ENCODE assay signal across 14 cellular contexts in the genomic region with DNA sequence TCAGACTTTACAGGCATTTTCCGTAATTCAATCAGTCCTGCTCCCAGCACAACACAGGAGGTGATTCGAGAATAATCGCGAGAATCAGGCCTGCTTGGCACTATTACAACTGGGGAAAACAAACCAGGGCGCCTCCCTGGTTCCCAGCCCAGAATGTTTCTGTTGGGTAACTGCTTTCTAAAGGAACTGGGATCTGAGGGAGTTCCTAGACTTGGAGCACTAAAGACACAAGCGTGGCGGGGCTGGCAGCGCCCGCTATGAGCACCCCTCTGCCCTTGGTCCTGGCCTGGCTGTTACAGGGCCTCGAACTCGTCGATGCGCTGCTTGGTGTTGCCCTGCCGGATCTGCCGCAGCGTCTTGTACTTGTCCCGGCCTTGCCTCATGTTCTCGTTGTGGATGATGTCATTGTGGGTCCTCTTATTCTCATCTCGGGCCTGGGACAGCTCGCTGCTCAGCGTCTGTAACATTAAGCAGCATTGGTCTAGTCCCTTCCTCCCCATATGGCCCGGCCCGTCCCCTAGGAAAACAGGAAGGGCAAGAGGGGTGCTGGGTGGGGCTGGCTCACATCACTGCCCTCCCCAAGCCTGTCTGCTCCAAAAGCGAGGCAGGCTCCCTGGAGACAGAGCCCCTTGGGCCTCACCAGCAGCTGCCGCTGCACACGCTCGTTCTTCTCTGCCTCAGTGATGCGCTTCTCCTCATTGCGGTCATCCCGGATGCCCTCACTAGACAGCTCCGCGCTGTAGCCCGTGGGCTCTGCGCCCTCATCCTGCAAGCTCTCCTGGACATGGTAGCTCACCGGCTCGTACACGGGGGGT. TPM values are rescaled to one million over a fixed set of nuclear protein-coding genes. Genes with fewer than 3 reads are reported as not detected.
DNase-seq lines count a peak whose midpoint lies in the region; ATAC-seq and TF ChIP-seq lines count a peak whose summit lies in the region.
"Had no signal": no experiment of that assay in that cellular context is flagged by ENCODE, and none has a peak within 500 bp of the region (broad histone marks: within the 10 kb centered on the region; RNA-seq: fewer than 3 reads in every experiment).

No MANE protein-coding gene starts in this region.

- WGBS in psoas muscle, 3 donors, result 87 to 90% (median 89%) methylated on average over 37 of the region's 37 CpGs

- POLR2A ChIA-PET in activated CD8-positive, alpha-beta T cell treated with anti-CD3 and anti-CD28 coated beads, Interleukin-2, amount 10 ng/mL, durations not matched to agents 7 days and 5 days (lab: Charles Lee), result interaction anchor here (1.0 kb wide), 1 partner anchor 103 kb away, joined by 4 read pairs; no protein-coding TSS in a partner anchor

- H3K27ac ChIP-seq in layer of hippocampus (ENCODE audit: low read depth, low read length), result peak overlapping the region; percentile 73
- no peak overlapping the region for H3K27ac ChIP-seq in psoas muscle

- H3K9me3 Mint-ChIP-seq in stimulated activated naive CD8-positive, alpha-beta T cell treated with anti-CD3 and anti-CD28 coated beads, Interleukin-15, Interleukin-2, amounts not matched to agents 100 ng/mL and 50 ng/mL, for 24 hours, result no peaks in the 10 kb centered on the region
- H3K9me3 Mint-ChIP-seq in activated CD8-positive, alpha-beta T cell treated with anti-CD3 and anti-CD28 coated beads, Interleukin-2, amount 10 ng/mL, durations not matched to agents 7 days and 5 days (ENCODE audit: insufficient read depth), result no peaks in the 10 kb centered on the region

- TF ChIP-seq CTCF in psoas muscle (IDR thresholded peaks at IDR 0.05), result no peak

- peak overlapping the region; percentile 46 for H3K27ac Mint-ChIP-seq in stimulated activated naive CD8-positive, alpha-beta T cell treated with anti-CD3 and anti-CD28 coated beads, Interleukin-15, Interleukin-2, amounts not matched to agents 100 ng/mL and 50 ng/mL, for 24 hours
- H3K27ac Mint-ChIP-seq in activated CD8-positive, alpha-beta T cell treated with anti-CD3 and anti-CD28 coated beads, Interleukin-2, amount 10 ng/mL, durations not matched to agents 7 days and 5 days, result peak overlapping the region; percentile 50

- peaks cover 26% of the 10 kb centered on the region for H3K4me1 Mint-ChIP-seq in stimulated activated naive CD8-positive, alpha-beta T cell treated with anti-CD3 and anti-CD28 coated beads, Interleukin-15, Interleukin-2, amounts not matched to agents 100 ng/mL and 50 ng/mL, for 24 hours (ENCODE audit: low read depth)
- H3K4me1 Mint-ChIP-seq in activated CD8-positive, alpha-beta T cell treated with anti-CD3 and anti-CD28 coated beads, Interleukin-2, amount 10 ng/mL, durations not matched to agents 7 days and 5 days (ENCODE audit: low read depth), result peaks cover 11% of the 10 kb centered on the region

- no peak for ATAC-seq in stimulated activated naive CD8-positive, alpha-beta T cell treated with anti-CD3 and anti-CD28 coated beads, Interleukin-15, Interleukin-2, amounts not matched to agents 100 U/mL and 50 U/mL, for 24 hours
- no peak for ATAC-seq in activated CD8-positive, alpha-beta T cell treated with anti-CD3 and anti-CD28 coated beads, Interleukin-2, amount 10 ng/mL, durations not matched to agents 7 days and 5 days
- no peak for ATAC-seq in psoas muscle
- ATAC-seq: left lobe of liver had no signal

- H3K27me3 ChIP-seq in layer of hippocampus (ENCODE audit: control insufficient read depth, insufficient read depth, low read length), result no peaks in the 10 kb centered on the region
- H3K27me3 ChIP-seq in psoas muscle (ENCODE audit: insufficient read depth in 3 of 3, low read length in 2 of 3), result no peaks in the 10 kb centered on the region

- CTCF ChIA-PET in activated CD8-positive, alpha-beta T cell treated with anti-CD3 and anti-CD28 coated beads, Interleukin-2, amount 10 ng/mL, durations not matched to agents 7 days and 5 days (lab: Charles Lee), result interaction anchor here (1.1 kb wide), 1 partner anchor 368 kb away, joined by 3 read pairs; no protein-coding TSS in a partner anchor

- H3K4me1 ChIP-seq in psoas muscle, result no peaks in the 10 kb centered on the region

- no peaks in the 10 kb centered on the region for H3K27me3 Mint-ChIP-seq in stimulated activated naive CD8-positive, alpha-beta T cell treated with anti-CD3 and anti-CD28 coated beads, Interleukin-15, Interleukin-2, amounts not matched to agents 100 ng/mL and 50 ng/mL, for 24 hours
- no peaks in the 10 kb centered on the region for H3K27me3 Mint-ChIP-seq in activated CD8-positive, alpha-beta T cell treated with anti-CD3 and anti-CD28 coated beads, Interleukin-2, amount 10 ng/mL, durations not matched to agents 7 days and 5 days (ENCODE audit: low read depth)

- no peaks in the 10 kb centered on the region for H3K9me3 ChIP-seq in psoas muscle
- H3K9me3 ChIP-seq: SK-N-SH had no signal

- H3K4me3 ChIP-seq in psoas muscle, result no peak overlapping the region

- intact Hi-C loops in psoas muscle (cut with DNase I), result no loop called here

- no peak for DNase-seq in stimulated activated naive CD8-positive, alpha-beta T cell treated with anti-CD3 and anti-CD28 coated beads, Interleukin-15, Interleukin-2, amounts not matched to agents 100 U/mL and 50 U/mL, for 24 hours
- DNase-seq in activated CD8-positive, alpha-beta T cell treated with anti-CD3 and anti-CD28 coated beads, Interleukin-2, amount 10 ng/mL, durations not matched to agents 7 days and 5 days, result no peak
- DNase-seq in NCI-H187 (lab: John Stamatoyannopoulos, UW), result no peak
- DNase-seq in psoas muscle, result no peak
- DNase-seq in SHP77 (lab: John Stamatoyannopoulos, UW), result no peak
- no peak for DNase-seq in AG08395 (ENCODE audit: low spot score)
- DNase-seq: CD4-positive, CD25-positive, alpha-beta regulatory T cell; effector CD4-positive, alpha-beta T cell; NCI-H146; NK-92 treated with Interleukin-12 subunit alpha and Interleukin-12 subunit beta, amount 100 ng/mL, for 24 hours; SK-N-SH had no signal

- no peak overlapping the region for H3K4me3 Mint-ChIP-seq in stimulated activated naive CD8-positive, alpha-beta T cell treated with anti-CD3 and anti-CD28 coated beads, Interleukin-15, Interleukin-2, amounts not matched to agents 100 ng/mL and 50 ng/mL, for 24 hours
- H3K4me3 Mint-ChIP-seq in activated CD8-positive, alpha-beta T cell treated with anti-CD3 and anti-CD28 coated beads, Interleukin-2, amount 10 ng/mL, durations not matched to agents 7 days and 5 days, result no peak overlapping the region

- peaks cover 91% of the 10 kb centered on the region for H3K36me3 Mint-ChIP-seq in stimulated activated naive CD8-positive, alpha-beta T cell treated with anti-CD3 and anti-CD28 coated beads, Interleukin-15, Interleukin-2, amounts not matched to agents 100 ng/mL and 50 ng/mL, for 24 hours (ENCODE audit: low read depth)
- H3K36me3 Mint-ChIP-seq in activated CD8-positive, alpha-beta T cell treated with anti-CD3 and anti-CD28 coated beads, Interleukin-2, amount 10 ng/mL, durations not matched to agents 7 days and 5 days (ENCODE audit: low read depth), result peaks cover 89% of the 10 kb centered on the region

- H3K36me3 ChIP-seq in psoas muscle (ENCODE audit: insufficient read depth in 1 of 2, low read depth in 1 of 2), result peaks cover 3 to 93% of the 10 kb centered on the region in 2 donors

RNA-seq across cellular contexts. Expression of a gene that starts 52.3 kb away (rescaled TPM):
- 100 to 1,000 TPM; 177 to 180 TPM for total RNA-seq in activated CD8-positive, alpha-beta T cell treated with anti-CD3 and anti-CD28 coated beads, Interleukin-2, amount 10 ng/mL, durations not matched to agents 7 days and 5 days
- 10 to 100 TPM; 25.9 to 61.7 (median 33.3) TPM for total RNA-seq in psoas muscle
- 10 to 100 TPM; 19.1 to 32.5 (median 30.9) TPM for polyA plus RNA-seq in psoas muscle
